In the genomic region with DNA sequence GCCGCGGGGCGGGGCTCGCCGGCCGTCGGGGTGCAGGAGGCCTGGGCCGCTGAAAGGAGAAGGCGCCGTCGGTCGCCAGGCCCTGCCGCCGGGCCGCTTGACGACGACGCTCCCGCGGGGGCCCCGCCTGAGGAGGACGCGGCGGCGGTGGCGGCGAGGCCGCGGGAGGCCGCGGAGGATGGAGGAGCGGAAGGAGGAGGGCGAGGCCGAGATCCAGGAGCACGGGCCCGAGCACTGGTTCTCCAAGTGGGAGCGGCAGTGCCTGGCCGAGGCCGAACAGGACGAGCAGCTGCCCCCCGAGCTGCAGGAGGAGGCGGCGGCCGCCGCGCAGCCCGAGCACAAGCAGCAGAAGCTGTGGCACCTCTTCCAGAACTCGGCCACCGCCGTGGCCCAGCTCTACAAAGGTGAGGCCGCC, we compare ENCODE assay signal across 8 cellular contexts. TPM values are rescaled to one million over a fixed set of nuclear protein-coding genes. Genes with fewer than 3 reads are reported as not detected.
A peak's percentile ranks its signal among the peaks of the same experiment; 100 is the strongest.
DNase-seq lines count a peak whose midpoint lies in the region; ATAC-seq and TF ChIP-seq lines count a peak whose summit lies in the region.

No MANE protein-coding gene starts in this region.

- H4K20me1 ChIP-seq in KMS-11 (ENCODE audit: insufficient read depth): peaks cover 41% of the 10 kb centered on the region

- TF ChIP-seq CTCF in KMS-11 (conservative IDR thresholded peaks at IDR 0.05; ENCODE audit: low read depth, low read length) (no peak), fibroblast of pulmonary artery (IDR thresholded peaks at IDR 0.05; ENCODE audit: low read length, missing control alignments) (no peak), omental fat pad (IDR thresholded peaks at IDR 0.05) (no peak)

- H3K4me1 ChIP-seq in KMS-11 (ENCODE audit: low read depth, poor library complexity, severe bottlenecking): peaks cover 36% of the 10 kb centered on the region

- H3K9ac ChIP-seq in KMS-11: peak overlapping the region; percentile 96

- ATAC-seq in GM21576 (IDR thresholded peaks at IDR 0.05; ENCODE audit: unreplicated experiment) (peak; percentile 15), omental fat pad (ENCODE audit: low FRiP score) (peak; percentile 1)
- peak; percentile 21 to 23 for ATAC-seq in activated T-cell treated with anti-CD3 and anti-CD28 coated beads, Interleukin-2, amount 50 U/mL, for 72 hours (replicated peaks in 1 of 2)

- H3K27me3 Mint-ChIP-seq in activated T-cell treated with anti-CD3 and anti-CD28 coated beads, Interleukin-2, amount 50 U/mL, for 72 hours (ENCODE audit: low read depth): no peaks in the 10 kb centered on the region

- peak overlapping the region; percentile 11; the same call in 1 of the 2 replicates for H2AFZ ChIP-seq in KMS-11 (ENCODE audit: low read depth)

- H3K4me1 Mint-ChIP-seq in activated T-cell treated with anti-CD3 and anti-CD28 coated beads, Interleukin-2, amount 50 U/mL, for 72 hours (ENCODE audit: low read depth): peaks cover 40% of the 10 kb centered on the region

- H3K27ac ChIP-seq in KMS-11: peak overlapping the region; percentile 82

- H3K9me3 Mint-ChIP-seq in activated T-cell treated with anti-CD3 and anti-CD28 coated beads, Interleukin-2, amount 50 U/mL, for 72 hours: no peaks in the 10 kb centered on the region

- no peak overlapping the region for H3K27ac Mint-ChIP-seq in activated T-cell treated with anti-CD3 and anti-CD28 coated beads, Interleukin-2, amount 50 U/mL, for 72 hours

- 0 out of 2 replicates have a peak overlapping the region, but pooled peaks have one; percentile 12 for H3K4me2 ChIP-seq in KMS-11

- peaks cover 18 to 37% of the 10 kb centered on the region in 2 donors for H3K36me3 Mint-ChIP-seq in activated T-cell treated with anti-CD3 and anti-CD28 coated beads, Interleukin-2, amount 50 U/mL, for 72 hours (ENCODE audit: insufficient read depth in 2 of 2)

- H3K27me3 ChIP-seq in KMS-11 (ENCODE audit: insufficient read depth, low read depth): no peaks in the 10 kb centered on the region

- peak overlapping the region; percentile 29 to 92 for H3K4me3 Mint-ChIP-seq in activated T-cell treated with anti-CD3 and anti-CD28 coated beads, Interleukin-2, amount 50 U/mL, for 72 hours

- H3K4me3 ChIP-seq in KMS-11 (IDR thresholded peaks at IDR 0.05; ENCODE audit: insufficient read depth, low read depth, low read length) (no peak overlapping the region), fibroblast of pulmonary artery (replicated peaks; ENCODE audit: low read depth, low read length) (peak overlapping the region; percentile 94)

- peaks cover 15% of the 10 kb centered on the region; the same call in 1 of the 2 replicates for H3K36me3 ChIP-seq in KMS-11 (ENCODE audit: insufficient read depth)

- DNase-seq in EL: peak; percentile 28
- peak; percentile 64 to 65 for DNase-seq in activated T-cell treated with anti-CD3 and anti-CD28 coated beads, Interleukin-2, amount 50 U/mL, for 72 hours
- peak; percentile 33 for DNase-seq in fibroblast of pulmonary artery (ENCODE audit: low read depth)
- DNase-seq in omental fat pad (ENCODE audit: low spot score): no peak
- no peak for DNase-seq in 8988T
- DNase-seq in mesenteric fat pad (ENCODE audit: low spot score): no peak

- peaks cover 49% of the 10 kb centered on the region for H3K79me2 ChIP-seq in KMS-11 (ENCODE audit: insufficient read depth, low read depth)

RNA-seq across cellular contexts. Expression of gene HAPSTR1, which starts 0.4 kb away (rescaled TPM):
- 10 to 100 TPM; 81.5 to 82.3 TPM for total RNA-seq in activated T-cell treated with anti-CD3 and anti-CD28 coated beads, Interleukin-2, amount 50 U/mL, for 72 hours
- 10 to 100 TPM; 44.8 to 71.7 (median 57.6) TPM for total RNA-seq in omental fat pad
- total RNA-seq in mesenteric fat pad: 57.7 TPM

Comparison
In these comparisons a context has a peak if more than half of its experiments do, and no peak if none do; other contexts are left out.
1. DNase-seq: peak in EL (single experiment), activated T-cell treated with anti-CD3 and anti-CD28 coated beads, Interleukin-2, amount 50 U/mL, for 72 hours (2 of 2) and fibroblast of pulmonary artery (single experiment); none in omental fat pad (single experiment), 8988T (single experiment) and mesenteric fat pad (single experiment).
2. Peak in every context shown above with its lines, with median percentiles within 50 percentile points of each other: ATAC-seq.